Comparison of ENCODE assay signal across 1 cellular context in genomic region chr5:133347039-133347438, GRCh38.
TF ChIP-seq lines count a peak whose summit lies in the region.

No MANE protein-coding gene starts in this region.

TF ChIP-seq in K562, 482 proteins besides CTCF, POLR2A, EP300 and RAD21 (continued from another document):
- TF ChIP-seq, protein P1, sequence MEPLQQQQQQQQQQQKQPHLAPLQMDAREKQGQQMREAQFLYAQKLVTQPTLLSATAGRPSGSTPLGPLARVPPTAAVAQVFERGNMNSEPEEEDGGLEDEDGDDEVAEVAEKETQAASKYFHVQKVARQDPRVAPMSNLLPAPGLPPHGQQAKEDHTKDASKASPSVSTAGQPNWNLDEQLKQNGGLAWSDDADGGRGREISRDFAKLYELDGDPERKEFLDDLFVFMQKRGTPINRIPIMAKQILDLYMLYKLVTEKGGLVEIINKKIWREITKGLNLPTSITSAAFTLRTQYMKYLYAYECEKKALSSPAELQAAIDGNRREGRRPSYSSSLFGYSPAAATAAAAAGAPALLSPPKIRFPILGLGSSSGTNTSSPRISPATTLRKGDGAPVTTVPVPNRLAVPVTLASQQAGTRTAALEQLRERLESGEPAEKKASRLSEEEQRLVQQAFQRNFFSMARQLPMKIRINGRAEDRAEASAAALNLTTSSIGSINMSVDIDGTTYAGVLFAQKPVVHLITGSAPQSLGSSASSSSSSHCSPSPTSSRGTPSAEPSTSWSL (CRISPR knock-in tag; IDR thresholded peaks at IDR 0.05; ENCODE audit: borderline replicate concordance), result no peak
- TF ChIP-seq RFX1 (IDR thresholded peaks at IDR 0.05) (no peak), ERF (CRISPR knock-in tag; IDR thresholded peaks at IDR 0.05) (no peak)
- TF ChIP-seq, protein P2, sequence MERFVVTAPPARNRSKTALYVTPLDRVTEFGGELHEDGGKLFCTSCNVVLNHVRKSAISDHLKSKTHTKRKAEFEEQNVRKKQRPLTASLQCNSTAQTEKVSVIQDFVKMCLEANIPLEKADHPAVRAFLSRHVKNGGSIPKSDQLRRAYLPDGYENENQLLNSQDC (CRISPR knock-in tag; IDR thresholded peaks at IDR 0.05), result no peak
